Comparison of ENCODE assay signal across 18 cellular contexts in the genomic region with DNA sequence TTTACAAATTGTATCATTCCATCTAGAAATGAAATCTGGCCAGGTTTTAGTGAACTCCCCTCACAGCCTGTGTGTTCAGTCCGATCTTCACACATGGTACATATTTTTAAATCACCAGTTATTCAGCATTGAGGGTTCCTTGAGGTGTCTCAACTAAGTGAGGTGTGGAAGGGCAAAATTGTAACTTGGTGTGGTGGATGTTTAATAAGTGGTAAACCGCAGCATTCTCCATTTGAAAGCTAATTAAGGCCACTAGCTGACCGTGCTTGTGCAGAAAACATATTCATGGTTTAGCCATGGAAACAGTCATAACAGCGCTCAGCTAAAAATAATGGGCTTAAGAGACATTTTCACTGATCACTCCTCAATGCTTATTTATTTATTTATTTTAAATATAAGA.
DNase-seq lines count a peak whose midpoint lies in the region; ATAC-seq lines count a peak whose summit lies in the region.
"Had no signal": no experiment of that assay in that cellular context is flagged by ENCODE, and none has a peak within 500 bp of the region (broad histone marks: within the 10 kb centered on the region; RNA-seq: fewer than 3 reads in every experiment).

No MANE protein-coding gene starts in this region.

- DNase-seq in kidney tubule cell (ENCODE audit: low spot score) (peak; percentile 2), superior temporal gyrus (ENCODE audit: extremely low spot score) (no peak), left colon (no peak), GOT3 (lab: John Stamatoyannopoulos, UW) (no peak)
- DNase-seq: ACHN; BE2C; C1 segment of cervical spinal cord; CD4-positive, CD25-positive, alpha-beta regulatory T cell; CD8-positive, alpha-beta memory T cell; COR-L47; DMS 273 treated with DMSO at 0.1 percent for 48 hours; DMS53; H7; HFFc6 had no signal

- intact Hi-C loops in left colon (cut with DNase I, micrococcal nuclease), result no loop called here

- peak; percentile 48 for ATAC-seq in GM18907 (IDR thresholded peaks at IDR 0.05; ENCODE audit: unreplicated experiment)
- peak; percentile 50 for ATAC-seq in HG03354 (IDR thresholded peaks at IDR 0.05; ENCODE audit: poor library complexity, severe bottlenecking, unreplicated experiment)
- ATAC-seq in left colon, result no peak
- ATAC-seq: GM23338, HCT116 had no signal
